Comparison of ENCODE assay signal across 32 cellular contexts in the genomic region with DNA sequence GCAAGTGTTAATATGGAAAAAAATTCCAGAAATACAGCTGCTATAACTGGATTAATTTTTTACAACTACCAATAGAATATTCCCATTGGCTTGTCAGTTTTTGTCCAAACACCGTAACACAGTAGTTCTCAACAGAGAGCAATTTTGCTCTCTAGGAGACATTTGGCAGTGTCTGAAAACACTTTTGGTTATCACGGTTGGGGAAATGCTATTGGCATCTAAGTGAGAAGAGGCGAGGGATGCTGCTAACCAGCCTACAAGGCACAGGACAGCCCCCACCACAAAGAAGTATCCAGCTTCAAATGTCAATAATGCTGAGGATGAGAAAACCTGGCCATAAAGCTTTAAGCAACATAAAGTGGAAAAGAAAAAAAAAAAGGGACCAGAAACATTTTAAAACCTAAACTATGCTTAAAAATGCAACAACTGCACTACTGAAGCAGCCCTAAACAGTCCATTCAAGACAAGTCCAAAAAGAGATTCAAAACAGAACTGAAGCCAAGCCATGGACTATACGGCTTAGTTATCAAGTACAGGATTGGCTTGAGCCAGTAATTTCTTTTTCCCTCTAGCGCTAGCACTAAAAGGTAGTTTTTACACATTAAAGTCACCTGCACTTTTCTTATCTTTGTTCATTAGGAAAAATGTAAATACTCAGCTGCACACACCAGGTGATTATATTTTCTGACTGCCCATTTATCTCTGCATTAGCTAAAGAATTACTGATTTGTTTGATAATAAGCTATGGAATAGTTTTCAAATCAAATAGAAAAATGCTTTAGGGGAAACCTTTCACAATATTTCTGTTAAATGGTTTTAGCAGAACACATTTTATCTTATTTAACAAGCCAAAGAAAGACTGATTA.
DNase-seq lines count a peak whose midpoint lies in the region; ATAC-seq and TF ChIP-seq lines count a peak whose summit lies in the region.
"Had no signal": no experiment of that assay in that cellular context is flagged by ENCODE, and none has a peak within 500 bp of the region (broad histone marks: within the 10 kb centered on the region; RNA-seq: fewer than 3 reads in every experiment).

No MANE protein-coding gene starts in this region.

- peak overlapping the region in 1 of 5 donors; percentile 28 for H3K9ac ChIP-seq in subcutaneous abdominal adipose tissue (ENCODE audit: low read length in 5 of 5)
- H3K9ac ChIP-seq: KMS-11 had no signal

- no peak overlapping the region for H2AFZ ChIP-seq in hepatocyte

- no peak for TF ChIP-seq CTCF in hepatocyte (IDR thresholded peaks at IDR 0.05; ENCODE audit: poor library complexity)

- peaks cover 0 to under 1% (median 0%) of the 10 kb centered on the region in 8 donors for H3K9me3 Mint-ChIP-seq in CD4-positive, alpha-beta memory T cell
- H3K9me3 Mint-ChIP-seq in activated CD8-positive, alpha-beta memory T cell treated with anti-CD3 and anti-CD28 coated beads, Interleukin-2, amount 10 ng/mL, durations not matched to agents 7 days and 5 days (ENCODE audit: low read depth) = no peaks in the 10 kb centered on the region
- H3K9me3 Mint-ChIP-seq: effector memory CD8-positive, alpha-beta T cell; mesothelial cell of epicardium had no signal

- CTCF ChIA-PET in CD4-positive, alpha-beta memory T cell (lab: Charles Lee; ENCODE audit: partially characterized antibody) = no interaction called here
- CTCF ChIA-PET in activated CD8-positive, alpha-beta memory T cell treated with anti-CD3 and anti-CD28 coated beads, Interleukin-2, amount 10 ng/mL, durations not matched to agents 7 days and 5 days (lab: Charles Lee) = no interaction called here

- WGBS in hepatocyte (ENCODE audit: low lambda C conversion rate, missing lambda C conversion rate) = 77% methylated on average over 5 of the region's 5 CpGs

- H3K27ac ChIP-seq in SJSA1 = peak overlapping the region; percentile 73
- no peak overlapping the region for H3K27ac ChIP-seq in hepatocyte
- H3K27ac ChIP-seq in subcutaneous abdominal adipose tissue (ENCODE audit: low read depth, low read length) = peak overlapping the region; percentile 76
- no peak overlapping the region for H3K27ac ChIP-seq in CD4-positive, alpha-beta memory T cell (ENCODE audit: low read depth, low read length)
- H3K27ac ChIP-seq: gastroesophageal sphincter, HL-60, KMS-11, transverse colon had no signal

- intact Hi-C loops in Right ventricle myocardium superior (cut with DNase I) (no loop called here), cardiac septum (cut with DNase I) (loop anchor here (10.0 kb wide), 1 partner anchor 75 kb away; no protein-coding TSS in a partner anchor)
- intact Hi-C loops in CD4-positive, alpha-beta memory T cell (cut with micrococcal nuclease) = no loop called here

- no peak overlapping the region for H3K4me3 Mint-ChIP-seq in CD4-positive, alpha-beta memory T cell
- H3K4me3 Mint-ChIP-seq in activated CD8-positive, alpha-beta memory T cell treated with anti-CD3 and anti-CD28 coated beads, Interleukin-2, amount 10 ng/mL, durations not matched to agents 7 days and 5 days = no peak overlapping the region
- H3K4me3 Mint-ChIP-seq: activated CD4-positive, alpha-beta T cell treated with anti-CD3 and anti-CD28 coated beads, Interleukin-2, amount 10 ng/mL, durations not matched to agents 24 days and 14 days; effector memory CD8-positive, alpha-beta T cell; mesothelial cell of epicardium; naive B cell had no signal

- H3K4me3 ChIP-seq in SJSA1 (no peak overlapping the region), hepatocyte (no peak overlapping the region), subcutaneous abdominal adipose tissue (ENCODE audit: low read depth in 1 of 5, low read length in 5 of 5) (no peak overlapping the region)
- no peak overlapping the region for H3K4me3 ChIP-seq in CD4-positive, alpha-beta memory T cell (ENCODE audit: low read length in 2 of 2)
- H3K4me3 ChIP-seq: gastroesophageal sphincter, transverse colon had no signal

- peaks cover 16% of the 10 kb centered on the region for H4K20me1 ChIP-seq in hepatocyte (ENCODE audit: insufficient read depth, poor library complexity, severe bottlenecking)

- peak overlapping the region in 1 of 7 donors; percentile 51 for H3K27ac Mint-ChIP-seq in CD4-positive, alpha-beta memory T cell
- no peak overlapping the region for H3K27ac Mint-ChIP-seq in activated CD8-positive, alpha-beta memory T cell treated with anti-CD3 and anti-CD28 coated beads, Interleukin-2, amount 10 ng/mL, durations not matched to agents 7 days and 5 days
- H3K27ac Mint-ChIP-seq: activated CD4-positive, alpha-beta T cell treated with anti-CD3 and anti-CD28 coated beads, Interleukin-2, amount 10 ng/mL, durations not matched to agents 24 days and 14 days; mesothelial cell of epicardium had no signal

- H3K9me3 ChIP-seq in SJSA1 (replicated peaks) = no peaks in the 10 kb centered on the region
- H3K9me3 ChIP-seq in hepatocyte (ENCODE audit: low read depth) = no peaks in the 10 kb centered on the region
- H3K9me3 ChIP-seq in subcutaneous abdominal adipose tissue (ENCODE audit: control insufficient read depth in 5 of 5, low read length in 5 of 5) = no peaks in the 10 kb centered on the region
- H3K9me3 ChIP-seq in CD4-positive, alpha-beta memory T cell (ENCODE audit: control insufficient read depth in 1 of 2, low read length in 2 of 2) = no peaks in the 10 kb centered on the region
- H3K9me3 ChIP-seq: Caco-2, gastroesophageal sphincter, transverse colon had no signal

- no peak for DNase-seq in Right ventricle myocardium superior
- no peak for DNase-seq in cardiac septum (ENCODE audit: low spot score)
- DNase-seq in SJSA1 (ENCODE audit: low read depth in 1 of 2, low spot score in 2 of 2) = no peak
- peak; percentile 16 for DNase-seq in hepatocyte (ENCODE audit: low spot score)
- no peak for DNase-seq in CD4-positive, alpha-beta memory T cell
- no peak for DNase-seq in activated CD8-positive, alpha-beta memory T cell treated with anti-CD3 and anti-CD28 coated beads, Interleukin-2, amount 10 ng/mL, durations not matched to agents 7 days and 5 days
- DNase-seq: ACHN; activated CD4-positive, alpha-beta T cell treated with anti-CD3 and anti-CD28 coated beads, Interleukin-2, amount 10 ng/mL, durations not matched to agents 24 days and 14 days; activated naive CD4-positive, alpha-beta T cell treated with anti-CD3 and anti-CD28 coated beads, Interleukin-2, amount 50 U/mL, for 16 hours; activated T-cell treated with anti-CD3 and anti-CD28 coated beads, Interleukin-2, amount 50 U/mL, for 48 hours; anterior cingulate cortex; Caco-2; cortex of kidney; DMS79; effector memory CD8-positive, alpha-beta T cell; hippocampal formation; naive B cell; NCI-H1694; NCI-H2171; NCI-H510A; occipital lobe; stimulated activated CD4-positive, alpha-beta T cell treated with anti-CD3 and anti-CD28 coated beads, Interleukin-2, amount 100 ng/mL, for 24 hours; SW 1271; transverse colon had no signal

- H3K4me1 ChIP-seq in SJSA1 (replicated peaks) (peaks cover 62% of the 10 kb centered on the region), hepatocyte (ENCODE audit: insufficient read depth) (peaks cover 9% of the 10 kb centered on the region), subcutaneous abdominal adipose tissue (ENCODE audit: control insufficient read depth in 5 of 5, insufficient read depth in 5 of 5, low read length in 5 of 5) (peaks cover 6 to 70% (median 52%) of the 10 kb centered on the region in 5 donors)
- peaks cover 41% of the 10 kb centered on the region for H3K4me1 ChIP-seq in CD4-positive, alpha-beta memory T cell (ENCODE audit: insufficient read depth, low read length)

- H3K27me3 ChIP-seq in SJSA1 (replicated peaks) (no peaks in the 10 kb centered on the region), hepatocyte (no peaks in the 10 kb centered on the region), subcutaneous abdominal adipose tissue (ENCODE audit: control insufficient read depth in 5 of 5, insufficient read depth in 4 of 5, low read length in 5 of 5) (no peaks in the 10 kb centered on the region)
- H3K27me3 ChIP-seq in CD4-positive, alpha-beta memory T cell (ENCODE audit: insufficient read depth, low read length) = no peaks in the 10 kb centered on the region
- H3K27me3 ChIP-seq: gastroesophageal sphincter, transverse colon had no signal

- H3K36me3 Mint-ChIP-seq in CD4-positive, alpha-beta memory T cell = peaks cover 9 to 14% of the 10 kb centered on the region in 2 donors
- H3K36me3 Mint-ChIP-seq in activated CD8-positive, alpha-beta memory T cell treated with anti-CD3 and anti-CD28 coated beads, Interleukin-2, amount 10 ng/mL, durations not matched to agents 7 days and 5 days = peaks cover 26% of the 10 kb centered on the region
- H3K36me3 Mint-ChIP-seq: mesothelial cell of epicardium had no signal

- H3K79me2 ChIP-seq in hepatocyte = peaks cover 82% of the 10 kb centered on the region

- ATAC-seq in Right ventricle myocardium superior (ENCODE audit: poor library complexity) (peak; percentile 50), HG03175 (IDR thresholded peaks at IDR 0.05; ENCODE audit: unreplicated experiment) (no peak)
- ATAC-seq in activated CD8-positive, alpha-beta memory T cell treated with anti-CD3 and anti-CD28 coated beads, Interleukin-2, amount 10 ng/mL, durations not matched to agents 7 days and 5 days = no peak
- ATAC-seq: effector memory CD8-positive, alpha-beta T cell; esophagus mucosa; gastroesophageal sphincter; left lobe of liver had no signal

- H3K4me2 ChIP-seq in hepatocyte = peak overlapping the region; percentile 23
- H3K4me2 ChIP-seq: KMS-11 had no signal

- H3K27me3 Mint-ChIP-seq in CD4-positive, alpha-beta memory T cell = no peaks in the 10 kb centered on the region
- H3K27me3 Mint-ChIP-seq in activated CD8-positive, alpha-beta memory T cell treated with anti-CD3 and anti-CD28 coated beads, Interleukin-2, amount 10 ng/mL, durations not matched to agents 7 days and 5 days = no peaks in the 10 kb centered on the region
- H3K27me3 Mint-ChIP-seq: activated CD4-positive, alpha-beta T cell treated with anti-CD3 and anti-CD28 coated beads, Interleukin-2, amount 10 ng/mL, durations not matched to agents 24 days and 14 days; effector memory CD8-positive, alpha-beta T cell; naive B cell had no signal

- H3K36me3 ChIP-seq in SJSA1 (peaks cover 40% of the 10 kb centered on the region), hepatocyte (replicated peaks; ENCODE audit: insufficient read depth, low read depth) (no peaks in the 10 kb centered on the region), subcutaneous abdominal adipose tissue (ENCODE audit: control insufficient read depth in 5 of 5, insufficient read depth in 5 of 5, low read length in 5 of 5) (no peaks in the 10 kb centered on the region)
- no peaks in the 10 kb centered on the region for H3K36me3 ChIP-seq in CD4-positive, alpha-beta memory T cell (ENCODE audit: insufficient read depth, low read length)
- H3K36me3 ChIP-seq: gastroesophageal sphincter, transverse colon had no signal

- peaks cover 45 to 74% (median 63%) of the 10 kb centered on the region in 4 donors for H3K4me1 Mint-ChIP-seq in CD4-positive, alpha-beta memory T cell
- peaks cover 17% of the 10 kb centered on the region for H3K4me1 Mint-ChIP-seq in activated CD8-positive, alpha-beta memory T cell treated with anti-CD3 and anti-CD28 coated beads, Interleukin-2, amount 10 ng/mL, durations not matched to agents 7 days and 5 days

- POLR2A ChIA-PET in CD4-positive, alpha-beta memory T cell (lab: Charles Lee; ENCODE audit: partially characterized antibody) = no interaction called here

- H3K9me2 ChIP-seq in hepatocyte (replicated peaks; ENCODE audit: insufficient read depth) = no peaks in the 10 kb centered on the region

Comparison
In these comparisons a context has a peak if more than half of its experiments do, and no peak if none do; other contexts are left out.
1. H3K27ac ChIP-seq: peak in SJSA1 (single experiment) and subcutaneous abdominal adipose tissue (single experiment); none in hepatocyte (single experiment) and CD4-positive, alpha-beta memory T cell (single experiment).